In genomic region chr11:6610591-6610990, GRCh38 we compare ENCODE assay signal across 9 cellular contexts. TPM values are rescaled to one million over a fixed set of nuclear protein-coding genes. Genes with fewer than 3 reads are reported as not detected.
DNase-seq lines count a peak whose midpoint lies in the region; ATAC-seq lines count a peak whose summit lies in the region.
"Had no signal": no experiment of that assay in that cellular context is flagged by ENCODE, and none has a peak within 500 bp of the region (broad histone marks: within the 10 kb centered on the region; RNA-seq: fewer than 3 reads in every experiment).

No MANE protein-coding gene starts in this region.

- H3K4me1 Mint-ChIP-seq in T-helper 1 cell treated with Interleukin-12 subunit alpha and Interleukin-12 subunit beta and Interleukin-4 antibody, amounts not matched to agents 30 μg/mL and 1 μg/mL, for 36 hours (ENCODE audit: low read depth): peaks cover 38% of the 10 kb centered on the region
- H3K4me1 Mint-ChIP-seq in activated naive CD4-positive, alpha-beta T cell treated with anti-CD3 and anti-CD28 coated beads, Interleukin-2, amount 10 ng/mL, durations not matched to agents 7 days and 5 days: peaks cover 22% of the 10 kb centered on the region
- peaks cover 36 to 38% of the 10 kb centered on the region in 2 donors for H3K4me1 Mint-ChIP-seq in stimulated activated naive B cell treated with anti-CD40 and anti-IgM and Interleukin-4, amounts not matched to agents 10 μg/mL and 1 μg/mL and 100 μg/mL, for 72 hours

- H3K9me3 Mint-ChIP-seq in T-helper 1 cell treated with Interleukin-12 subunit alpha and Interleukin-12 subunit beta and Interleukin-4 antibody, amounts not matched to agents 30 μg/mL and 1 μg/mL, for 36 hours: no peaks in the 10 kb centered on the region
- H3K9me3 Mint-ChIP-seq in activated naive CD4-positive, alpha-beta T cell treated with anti-CD3 and anti-CD28 coated beads, Interleukin-2, amount 10 ng/mL, durations not matched to agents 7 days and 5 days: no peaks in the 10 kb centered on the region
- no peaks in the 10 kb centered on the region for H3K9me3 Mint-ChIP-seq in stimulated activated naive B cell treated with anti-CD40 and anti-IgM and Interleukin-4, amounts not matched to agents 10 μg/mL and 1 μg/mL and 100 μg/mL, for 72 hours
- H3K9me3 Mint-ChIP-seq: activated naive CD4-positive, alpha-beta T cell treated with anti-CD3 and anti-CD28 coated beads, Interleukin-2, amount 50 U/mL, for 72 hours had no signal

- H3K4me3 Mint-ChIP-seq in T-helper 1 cell treated with Interleukin-12 subunit alpha and Interleukin-12 subunit beta and Interleukin-4 antibody, amounts not matched to agents 30 μg/mL and 1 μg/mL, for 36 hours: peak overlapping the region; percentile 95
- H3K4me3 Mint-ChIP-seq in activated naive CD4-positive, alpha-beta T cell treated with anti-CD3 and anti-CD28 coated beads, Interleukin-2, amount 10 ng/mL, durations not matched to agents 7 days and 5 days: peak overlapping the region; percentile 85
- H3K4me3 Mint-ChIP-seq in stimulated activated naive B cell treated with anti-CD40 and anti-IgM and Interleukin-4, amounts not matched to agents 10 μg/mL and 1 μg/mL and 100 μg/mL, for 72 hours: peak overlapping the region in 1 of 2 donors; percentile 93

- H3K27ac Mint-ChIP-seq in T-helper 1 cell treated with Interleukin-12 subunit alpha and Interleukin-12 subunit beta and Interleukin-4 antibody, amounts not matched to agents 30 μg/mL and 1 μg/mL, for 36 hours: peak overlapping the region; percentile 16
- H3K27ac Mint-ChIP-seq in activated naive CD4-positive, alpha-beta T cell treated with anti-CD3 and anti-CD28 coated beads, Interleukin-2, amount 10 ng/mL, durations not matched to agents 7 days and 5 days: peak overlapping the region; percentile 90
- peak overlapping the region; percentile 94 for H3K27ac Mint-ChIP-seq in stimulated activated naive B cell treated with anti-CD40 and anti-IgM and Interleukin-4, amounts not matched to agents 10 μg/mL and 1 μg/mL and 100 μg/mL, for 72 hours

- ATAC-seq in stimulated activated naive B cell treated with anti-CD40 and anti-IgM and Interleukin-4, amounts not matched to agents 10 μg/mL and 1 μg/mL and 100 μg/mL, for 72 hours (replicated peaks): no peak
- ATAC-seq: activated naive CD4-positive, alpha-beta T cell treated with anti-CD3 and anti-CD28 coated beads, Interleukin-2, amount 50 U/mL, for 72 hours had no signal

- CTCF ChIA-PET in activated naive CD4-positive, alpha-beta T cell treated with anti-CD3 and anti-CD28 coated beads, Interleukin-2, amount 10 ng/mL, durations not matched to agents 7 days and 5 days (lab: Charles Lee): no interaction called here

- DNase-seq in T-helper 1 cell (no peak), islet precursor cell (peak; percentile 39), COR-L47 (lab: John Stamatoyannopoulos, UW) (no peak), germinal center (ENCODE audit: low spot score) (no peak), mesenteric fat pad (ENCODE audit: low spot score) (no peak)
- peak; percentile 19 for DNase-seq in activated naive CD4-positive, alpha-beta T cell treated with anti-CD3 and anti-CD28 coated beads, Interleukin-2, amount 10 ng/mL, durations not matched to agents 7 days and 5 days
- no peak for DNase-seq in stimulated activated naive B cell treated with anti-CD40 and anti-IgM and Interleukin-4, amounts not matched to agents 10 μg/mL and 1 μg/mL and 100 μg/mL, for 72 hours

- H3K36me3 Mint-ChIP-seq in T-helper 1 cell treated with Interleukin-12 subunit alpha and Interleukin-12 subunit beta and Interleukin-4 antibody, amounts not matched to agents 30 μg/mL and 1 μg/mL, for 36 hours (ENCODE audit: low read depth): peaks cover 43% of the 10 kb centered on the region
- H3K36me3 Mint-ChIP-seq in activated naive CD4-positive, alpha-beta T cell treated with anti-CD3 and anti-CD28 coated beads, Interleukin-2, amount 10 ng/mL, durations not matched to agents 7 days and 5 days: peaks cover 61% of the 10 kb centered on the region
- H3K36me3 Mint-ChIP-seq in stimulated activated naive B cell treated with anti-CD40 and anti-IgM and Interleukin-4, amounts not matched to agents 10 μg/mL and 1 μg/mL and 100 μg/mL, for 72 hours: peaks cover 39 to 49% of the 10 kb centered on the region in 2 donors

- H3K27me3 Mint-ChIP-seq in T-helper 1 cell treated with Interleukin-12 subunit alpha and Interleukin-12 subunit beta and Interleukin-4 antibody, amounts not matched to agents 30 μg/mL and 1 μg/mL, for 36 hours (ENCODE audit: low read depth): no peaks in the 10 kb centered on the region
- no peaks in the 10 kb centered on the region for H3K27me3 Mint-ChIP-seq in activated naive CD4-positive, alpha-beta T cell treated with anti-CD3 and anti-CD28 coated beads, Interleukin-2, amount 10 ng/mL, durations not matched to agents 7 days and 5 days
- no peaks in the 10 kb centered on the region for H3K27me3 Mint-ChIP-seq in stimulated activated naive B cell treated with anti-CD40 and anti-IgM and Interleukin-4, amounts not matched to agents 10 μg/mL and 1 μg/mL and 100 μg/mL, for 72 hours

RNA-seq across cellular contexts. Expression of gene TAF10, which starts 1.4 kb away (rescaled TPM):
- 142 TPM for total RNA-seq in mesenteric fat pad

RNA-seq across cellular contexts. Expression of gene ILK, which starts 7.0 kb away (rescaled TPM):
- 141 TPM for total RNA-seq in mesenteric fat pad

RNA-seq across cellular contexts. Expression of gene RRP8, which starts 7.2 kb away (rescaled TPM):
- 20.8 TPM for total RNA-seq in mesenteric fat pad

RNA-seq across cellular contexts. Expression of gene TPP1, which starts 8.6 kb away (rescaled TPM):
- total RNA-seq in mesenteric fat pad: 133 TPM

RNA-seq across cellular contexts. Expression of gene DCHS1, which starts 45.0 kb away (rescaled TPM):
- total RNA-seq in mesenteric fat pad: 23.0 TPM

Comparison
In these comparisons a context has a peak if more than half of its experiments do, and no peak if none do; other contexts are left out.
1. H3K27ac Mint-ChIP-seq: peak in every context shown above with its lines; median percentile 94 in stimulated activated naive B cell treated with anti-CD40 and anti-IgM and Interleukin-4, amounts not matched to agents 10 μg/mL and 1 μg/mL and 100 μg/mL, for 72 hours; 90 in activated naive CD4-positive, alpha-beta T cell treated with anti-CD3 and anti-CD28 coated beads, Interleukin-2, amount 10 ng/mL, durations not matched to agents 7 days and 5 days; 16 in T-helper 1 cell treated with Interleukin-12 subunit alpha and Interleukin-12 subunit beta and Interleukin-4 antibody, amounts not matched to agents 30 μg/mL and 1 μg/mL, for 36 hours.
2. DNase-seq: peak in activated naive CD4-positive, alpha-beta T cell treated with anti-CD3 and anti-CD28 coated beads, Interleukin-2, amount 10 ng/mL, durations not matched to agents 7 days and 5 days (single experiment) and islet precursor cell (single experiment); none in T-helper 1 cell (0 of 5), stimulated activated naive B cell treated with anti-CD40 and anti-IgM and Interleukin-4, amounts not matched to agents 10 μg/mL and 1 μg/mL and 100 μg/mL, for 72 hours (single experiment), COR-L47 (single experiment), germinal center (single experiment) and mesenteric fat pad (single experiment).